Comparison of ENCODE assay signal across 35 cellular contexts in genomic region chr20:3670945-3671344, GRCh38. TPM values are rescaled to one million over a fixed set of nuclear protein-coding genes. Genes with fewer than 3 reads are reported as not detected.
"Had no signal": no experiment of that assay in that cellular context is flagged by ENCODE, and none has a peak within 500 bp of the region (broad histone marks: within the 10 kb centered on the region; RNA-seq: fewer than 3 reads in every experiment).

No MANE protein-coding gene starts in this region.

- DNase-seq: dorsolateral prefrontal cortex; effector CD4-positive, alpha-beta T cell; gastrocnemius medialis; head of caudate nucleus; left colon; left ventricle myocardium inferior; natural killer cell; stimulated activated CD4-positive, alpha-beta T cell treated with anti-CD3 and anti-CD28 coated beads, Interleukin-12 subunit alpha, Interleukin-12 subunit beta, amount 100 ng/mL, for 4 hours; stimulated activated CD4-positive, alpha-beta T cell treated with anti-CD3 and anti-CD28 coated beads, Interleukin-1b, Interleukin-23, amount 100 ng/mL, for 48 hours; stimulated activated CD4-positive, alpha-beta T cell treated with anti-CD3 and anti-CD28 coated beads, Interleukin-4, amount 100 ng/mL, for 1 hour; stimulated activated CD8-positive, alpha-beta memory T cell treated with anti-CD3 and anti-CD28 coated beads, Interleukin-4, amount 100 ng/mL, for 48 hours; stimulated activated naive CD4-positive, alpha-beta T cell; stomach; thyroid gland had no signal

- H3K9me3 ChIP-seq: gastrocnemius medialis, left ventricle myocardium inferior, neutrophil, stomach, thyroid gland had no signal

- H3K27ac ChIP-seq: dorsolateral prefrontal cortex, epithelial cell of prostate, gastrocnemius medialis, hepatocyte, left ventricle myocardium inferior, neutrophil, parathyroid adenoma, stomach, thyroid gland had no signal

- ATAC-seq: esophagus mucosa, gastrocnemius medialis, left colon, natural killer cell, sciatic nerve had no signal

- H3K27me3 ChIP-seq: thyroid gland had no signal

- H3K27ac Mint-ChIP-seq: endodermal cell, memory B cell, natural killer cell, progenitor cell of endocrine pancreas, type B pancreatic cell had no signal

- H3K9ac ChIP-seq: parathyroid adenoma had no signal

- H3K36me3 ChIP-seq: gastrocnemius medialis, left ventricle myocardium inferior, neutrophil, thyroid gland had no signal

- H3K4me1 ChIP-seq: gastrocnemius medialis, parathyroid adenoma had no signal

- H3K4me3 Mint-ChIP-seq: endodermal cell, memory B cell, natural killer cell, type B pancreatic cell had no signal

- H3K4me2 ChIP-seq: hepatocyte, smooth muscle cell had no signal

- H2AFZ ChIP-seq: hepatocyte, parathyroid adenoma had no signal

- H3K36me3 Mint-ChIP-seq: memory B cell, natural killer cell, type B pancreatic cell had no signal

- H3K9me3 Mint-ChIP-seq: endodermal cell, memory B cell, natural killer cell, type B pancreatic cell had no signal

- H3K4me3 ChIP-seq: dorsolateral prefrontal cortex, gastrocnemius medialis, hepatocyte, left ventricle myocardium inferior, lung, smooth muscle cell, stomach, thyroid gland had no signal

RNA-seq across cellular contexts. Expression of gene GFRA4, which starts 7.7 kb away (rescaled TPM):
- total RNA-seq: cerebellum, endodermal cell, esophagus mucosa, gastrocnemius medialis, glomerular endothelial cell, hepatocyte, kidney epithelial cell, left colon, left ventricle myocardium inferior, lung, mononuclear cell, natural killer cell, omental fat pad, progenitor cell of endocrine pancreas, sciatic nerve, smooth muscle cell, stomach, subcutaneous adipose tissue, temporal lobe, urinary bladder had no signal
- polyA plus RNA-seq: hepatocyte, lung, neural cell, smooth muscle cell, stomach, urinary bladder had no signal

RNA-seq across cellular contexts. Expression of gene ADAM33, which starts 10.9 kb away (rescaled TPM):
- total RNA-seq: glomerular endothelial cell, natural killer cell had no signal
- polyA plus RNA-seq: neural cell had no signal

RNA-seq across cellular contexts. Expression of gene SIGLEC1, which starts 41.5 kb away (rescaled TPM):
- total RNA-seq: endodermal cell, glomerular endothelial cell, kidney epithelial cell, progenitor cell of endocrine pancreas, smooth muscle cell had no signal
- polyA plus RNA-seq: smooth muscle cell had no signal
